In the genomic region with DNA sequence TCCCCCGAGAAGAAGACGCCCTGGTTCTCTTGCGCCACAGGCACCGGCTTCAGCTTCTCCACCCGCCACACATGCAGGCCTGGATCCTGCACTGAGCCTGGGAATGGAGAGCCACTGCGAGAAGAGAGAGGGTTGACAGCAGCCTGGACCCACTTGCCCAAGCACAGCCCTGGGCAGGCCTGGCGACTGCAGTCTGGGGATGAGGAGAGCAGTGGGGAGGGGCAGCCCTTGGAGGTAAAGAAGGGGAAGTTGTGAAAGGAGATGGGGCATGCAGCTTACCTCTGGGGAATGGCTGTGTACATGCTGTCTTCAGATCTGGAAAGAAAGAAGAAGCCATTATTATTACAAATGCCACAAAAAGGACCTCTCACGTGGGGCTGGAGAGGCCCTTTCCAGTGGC, we compare ENCODE assay signal across 1 cellular context.
TF ChIP-seq lines count a peak whose summit lies in the region.

No MANE protein-coding gene starts in this region.

TF ChIP-seq in WTC11, 78 proteins besides CTCF, POLR2A, EP300 and RAD21 (continued from another document):
- TF ChIP-seq SP1 (CRISPR knock-in tag; conservative IDR thresholded peaks at IDR 0.05) (no peak), TP53 (CRISPR knock-in tag; IDR thresholded peaks at IDR 0.05) (no peak), EMX1 (CRISPR knock-in tag; IDR thresholded peaks at IDR 0.05) (no peak), MXD4 (CRISPR knock-in tag; IDR thresholded peaks at IDR 0.05; ENCODE audit: borderline replicate concordance) (no peak), FOXJ3 (CRISPR knock-in tag; IDR thresholded peaks at IDR 0.05; ENCODE audit: borderline replicate concordance) (no peak), FOXK1 (CRISPR knock-in tag; IDR thresholded peaks at IDR 0.05) (no peak), OVOL2 (CRISPR knock-in tag; IDR thresholded peaks at IDR 0.05; ENCODE audit: borderline replicate concordance) (no peak), RORB (CRISPR knock-in tag; IDR thresholded peaks at IDR 0.05) (no peak)
- TF ChIP-seq, protein P1, sequence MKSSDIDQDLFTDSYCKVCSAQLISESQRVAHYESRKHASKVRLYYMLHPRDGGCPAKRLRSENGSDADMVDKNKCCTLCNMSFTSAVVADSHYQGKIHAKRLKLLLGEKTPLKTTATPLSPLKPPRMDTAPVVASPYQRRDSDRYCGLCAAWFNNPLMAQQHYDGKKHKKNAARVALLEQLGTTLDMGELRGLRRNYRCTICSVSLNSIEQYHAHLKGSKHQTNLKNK (CRISPR knock-in tag; IDR thresholded peaks at IDR 0.05): no peak
- TF ChIP-seq, protein P2, sequence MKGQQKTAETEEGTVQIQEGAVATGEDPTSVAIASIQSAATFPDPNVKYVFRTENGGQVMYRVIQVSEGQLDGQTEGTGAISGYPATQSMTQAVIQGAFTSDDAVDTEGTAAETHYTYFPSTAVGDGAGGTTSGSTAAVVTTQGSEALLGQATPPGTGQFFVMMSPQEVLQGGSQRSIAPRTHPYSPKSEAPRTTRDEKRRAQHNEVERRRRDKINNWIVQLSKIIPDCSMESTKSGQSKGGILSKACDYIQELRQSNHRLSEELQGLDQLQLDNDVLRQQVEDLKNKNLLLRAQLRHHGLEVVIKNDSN (CRISPR knock-in tag; IDR thresholded peaks at IDR 0.05): no peak
- TF ChIP-seq, protein P3, sequence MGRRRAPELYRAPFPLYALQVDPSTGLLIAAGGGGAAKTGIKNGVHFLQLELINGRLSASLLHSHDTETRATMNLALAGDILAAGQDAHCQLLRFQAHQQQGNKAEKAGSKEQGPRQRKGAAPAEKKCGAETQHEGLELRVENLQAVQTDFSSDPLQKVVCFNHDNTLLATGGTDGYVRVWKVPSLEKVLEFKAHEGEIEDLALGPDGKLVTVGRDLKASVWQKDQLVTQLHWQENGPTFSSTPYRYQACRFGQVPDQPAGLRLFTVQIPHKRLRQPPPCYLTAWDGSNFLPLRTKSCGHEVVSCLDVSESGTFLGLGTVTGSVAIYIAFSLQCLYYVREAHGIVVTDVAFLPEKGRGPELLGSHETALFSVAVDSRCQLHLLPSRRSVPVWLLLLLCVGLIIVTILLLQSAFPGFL (CRISPR knock-in tag; IDR thresholded peaks at IDR 0.05; ENCODE audit: borderline replicate concordance): no peak
- TF ChIP-seq, protein P4, sequence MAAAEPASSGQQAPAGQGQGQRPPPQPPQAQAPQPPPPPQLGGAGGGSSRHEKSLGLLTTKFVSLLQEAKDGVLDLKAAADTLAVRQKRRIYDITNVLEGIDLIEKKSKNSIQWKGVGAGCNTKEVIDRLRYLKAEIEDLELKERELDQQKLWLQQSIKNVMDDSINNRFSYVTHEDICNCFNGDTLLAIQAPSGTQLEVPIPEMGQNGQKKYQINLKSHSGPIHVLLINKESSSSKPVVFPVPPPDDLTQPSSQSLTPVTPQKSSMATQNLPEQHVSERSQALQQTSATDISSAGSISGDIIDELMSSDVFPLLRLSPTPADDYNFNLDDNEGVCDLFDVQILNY (CRISPR knock-in tag; IDR thresholded peaks at IDR 0.05): no peak
